Comparison of ENCODE assay signal across 15 cellular contexts in genomic region chr4:95546236-95546635, GRCh38. TPM values are rescaled to one million over a fixed set of nuclear protein-coding genes. Genes with fewer than 3 reads are reported as not detected.
DNase-seq lines count a peak whose midpoint lies in the region; TF ChIP-seq lines count a peak whose summit lies in the region.
"Had no signal": no experiment of that assay in that cellular context is flagged by ENCODE, and none has a peak within 500 bp of the region (broad histone marks: within the 10 kb centered on the region; RNA-seq: fewer than 3 reads in every experiment).

No MANE protein-coding gene starts in this region.

- H3K27me3 ChIP-seq in left ventricle myocardium inferior (ENCODE audit: low read depth) (peaks cover 69% of the 10 kb centered on the region), right atrium auricular region (peaks cover 0 to 5% of the 10 kb centered on the region in 2 donors), neuron (ENCODE audit: insufficient read depth, low read length) (no peaks in the 10 kb centered on the region)

- DNase-seq in left ventricle myocardium inferior (no peak), right atrium auricular region (ENCODE audit: low spot score) (no peak), fibroblast of pulmonary artery (ENCODE audit: low read depth) (no peak), iPS-NIHi7 (ENCODE audit: extremely low spot score) (no peak), NCI-H146 treated with DMSO at 0.1 percent for 48 hours (lab: John Stamatoyannopoulos, UW; ENCODE audit: unreplicated experiment) (no peak), GOT3 (lab: John Stamatoyannopoulos, UW) (no peak)
- no peak for DNase-seq in stimulated activated CD4-positive, alpha-beta T cell treated with anti-CD3 and anti-CD28 coated beads, Interleukin-12 subunit alpha, Interleukin-12 subunit beta, amount 100 ng/mL, for 4 hours
- DNase-seq: ACHN; activated CD4-positive, alpha-beta memory T cell treated with anti-CD3 and anti-CD28 coated beads for 36 hours; esophagus squamous epithelium; NCI-H1694; RPMI8226 had no signal

- intact Hi-C loops in left ventricle myocardium inferior (cut with micrococcal nuclease), result no loop called here

- H3K9me3 ChIP-seq in left ventricle myocardium inferior (replicated peaks) (no peaks in the 10 kb centered on the region), right atrium auricular region (no peaks in the 10 kb centered on the region), neuron (ENCODE audit: low read length) (no peaks in the 10 kb centered on the region)
- H3K9me3 ChIP-seq: esophagus squamous epithelium, suprapubic skin had no signal

- H3K4me1 ChIP-seq in left ventricle myocardium inferior (peaks cover 34% of the 10 kb centered on the region), right atrium auricular region (peaks cover 0 to 20% of the 10 kb centered on the region in 2 donors), neuron (ENCODE audit: insufficient read depth, low read length) (peaks cover 30% of the 10 kb centered on the region)

- H3K27ac ChIP-seq in left ventricle myocardium inferior (replicated peaks) (peak overlapping the region; percentile 92), right atrium auricular region (peak overlapping the region in 1 of 2 donors; percentile 58)
- H3K27ac ChIP-seq: suprapubic skin had no signal

- TF ChIP-seq CTCF in left ventricle myocardium inferior (IDR thresholded peaks at IDR 0.05; ENCODE audit: borderline replicate concordance) (no peak), right atrium auricular region (IDR thresholded peaks at IDR 0.05) (no peak), fibroblast of pulmonary artery (IDR thresholded peaks at IDR 0.05; ENCODE audit: low read length, missing control alignments) (no peak)

- H3K4me3 ChIP-seq in left ventricle myocardium inferior (peak overlapping the region; percentile 74), right atrium auricular region (peak overlapping the region in 1 of 2 donors; percentile 64), fibroblast of pulmonary artery (replicated peaks; ENCODE audit: low read depth, low read length) (peak overlapping the region; percentile 70), neuron (ENCODE audit: low read length) (peak overlapping the region; percentile 78)
- H3K4me3 ChIP-seq: K562 had no signal

- H3K36me3 ChIP-seq in left ventricle myocardium inferior (no peaks in the 10 kb centered on the region), right atrium auricular region (no peaks in the 10 kb centered on the region), neuron (ENCODE audit: insufficient read depth, low read length) (no peaks in the 10 kb centered on the region)
- H3K36me3 ChIP-seq: esophagus squamous epithelium, suprapubic skin had no signal

- H2AFZ ChIP-seq in neuron (ENCODE audit: low read depth, low read length), result peak overlapping the region; percentile 85

RNA-seq across cellular contexts. Expression of gene UNC5C, which starts 2.5 kb away (rescaled TPM):
- 2.0 TPM for total RNA-seq in left ventricle myocardium inferior
- 1 to 10 TPM; 3.8 to 4.6 TPM for total RNA-seq in right atrium auricular region
- total RNA-seq: activated CD4-positive, alpha-beta memory T cell treated with anti-CD3 and anti-CD28 coated beads for 36 hours had no signal
